Comparison of ENCODE assay signal across 29 cellular contexts in the genomic region with DNA sequence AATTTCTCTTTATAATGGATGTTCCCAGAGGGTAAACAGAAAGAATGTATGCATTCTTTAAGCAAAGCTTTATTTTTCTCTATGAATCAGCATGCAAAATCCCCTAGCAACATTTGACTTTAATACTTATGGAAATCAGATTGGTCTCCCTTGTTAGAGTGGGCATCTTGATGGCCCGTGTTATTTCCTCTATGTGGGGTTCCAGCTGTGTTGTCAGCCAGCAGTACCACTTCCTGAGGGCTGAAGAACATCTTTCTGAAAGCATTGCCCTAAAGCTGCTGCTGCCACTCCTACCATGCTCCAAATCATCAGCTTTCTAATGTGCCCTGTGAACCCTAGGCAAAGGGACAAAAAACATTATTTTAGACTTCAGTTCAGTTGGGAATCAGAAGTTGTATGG.
"Had no signal": no experiment of that assay in that cellular context is flagged by ENCODE, and none has a peak within 500 bp of the region (broad histone marks: within the 10 kb centered on the region; RNA-seq: fewer than 3 reads in every experiment).

No MANE protein-coding gene starts in this region.

- H3K27me3 ChIP-seq: esophagus squamous epithelium, pancreas, uterus had no signal

- H3K4me3 Mint-ChIP-seq: activated CD4-positive, alpha-beta T cell treated with anti-CD3 and anti-CD28 coated beads for 36 hours; activated naive CD8-positive, alpha-beta T cell; central memory CD8-positive, alpha-beta T cell; dendritic cell treated with granulocyte-macrophage colony-stimulating factor and Interleukin-4, amounts not matched to agents 40 ng/mL and 50 ng/mL, for 4 days; nephron; type B pancreatic cell had no signal

- H3K36me3 ChIP-seq: esophagus squamous epithelium, pancreas, prostate gland, uterus had no signal

- H3K4me1 ChIP-seq: pancreas, prostate gland, uterus had no signal

- H3K9me3 ChIP-seq: esophagus squamous epithelium, mucosa of descending colon, pancreas, prostate gland, uterus had no signal

- DNase-seq: activated CD4-positive, alpha-beta T cell treated with anti-CD3 and anti-CD28 coated beads for 36 hours; activated CD4-positive, alpha-beta T cell treated with anti-CD3 and anti-CD28 coated beads, Interleukin-2, amount 50 U/mL, for 48 hours; activated CD4-positive, CD25-positive, alpha-beta regulatory T cell; activated CD8-positive, alpha-beta memory T cell treated with anti-CD3 and anti-CD28 coated beads for 24 hours; activated effector memory CD4-positive, alpha-beta T cell treated with Interleukin-2 at 50 U/mL for 16 hours; activated naive CD4-positive, alpha-beta T cell treated with Interleukin-2 at 50 U/mL for 16 hours; anterior cingulate cortex; effector CD4-positive, alpha-beta T cell; esophagus squamous epithelium; foreskin melanocyte; glutamatergic neuron; islet precursor cell; left cardiac atrium; left ventricle myocardium superior; mucosa of descending colon; pancreas; retina; stimulated activated CD4-positive, alpha-beta T cell treated with anti-CD3 and anti-CD28 coated beads, Interleukin-12 subunit alpha, Interleukin-12 subunit beta, amount 100 ng/mL, for 4 hours; stimulated activated CD4-positive, alpha-beta T cell treated with anti-CD3 and anti-CD28 coated beads, Interleukin-4, amount 100 ng/mL, for 1 hour; stimulated activated naive CD8-positive, alpha-beta T cell treated with anti-CD3 and anti-CD28 coated beads, Interleukin-15, Interleukin-2, amounts not matched to agents 100 U/mL and 50 U/mL, for 24 hours; uterus had no signal

- H3K4me1 Mint-ChIP-seq: central memory CD8-positive, alpha-beta T cell had no signal

- H3K4me3 ChIP-seq: esophagus squamous epithelium, mucosa of descending colon, pancreas, prostate gland, skin epidermis, uterus had no signal

- H3K27ac ChIP-seq: esophagus squamous epithelium, pancreas, prostate gland, uterus had no signal

- ATAC-seq: activated CD4-positive, alpha-beta T cell treated with anti-CD3 and anti-CD28 coated beads for 36 hours; left cardiac atrium; left ventricle myocardium superior; mucosa of descending colon; pancreas; sciatic nerve; stimulated activated naive CD8-positive, alpha-beta T cell treated with anti-CD3 and anti-CD28 coated beads, Interleukin-15, Interleukin-2, amounts not matched to agents 100 U/mL and 50 U/mL, for 24 hours had no signal

- H3K27ac Mint-ChIP-seq: activated CD4-positive, alpha-beta T cell treated with anti-CD3 and anti-CD28 coated beads for 36 hours; activated naive CD8-positive, alpha-beta T cell; dendritic cell treated with granulocyte-macrophage colony-stimulating factor and Interleukin-4, amounts not matched to agents 40 ng/mL and 50 ng/mL, for 4 days; nephron; type B pancreatic cell had no signal

- H3K36me3 Mint-ChIP-seq: activated naive CD8-positive, alpha-beta T cell; type B pancreatic cell had no signal

- H3K27me3 Mint-ChIP-seq: activated CD4-positive, alpha-beta T cell treated with anti-CD3 and anti-CD28 coated beads for 36 hours; activated naive CD8-positive, alpha-beta T cell; dendritic cell treated with granulocyte-macrophage colony-stimulating factor and Interleukin-4, amounts not matched to agents 40 ng/mL and 50 ng/mL, for 4 days; type B pancreatic cell had no signal

- H3K9me3 Mint-ChIP-seq: central memory CD8-positive, alpha-beta T cell; dendritic cell treated with granulocyte-macrophage colony-stimulating factor and Interleukin-4, amounts not matched to agents 40 ng/mL and 50 ng/mL, for 4 days; nephron had no signal
